Comparison of ENCODE assay signal across 1 cellular context in the genomic region with DNA sequence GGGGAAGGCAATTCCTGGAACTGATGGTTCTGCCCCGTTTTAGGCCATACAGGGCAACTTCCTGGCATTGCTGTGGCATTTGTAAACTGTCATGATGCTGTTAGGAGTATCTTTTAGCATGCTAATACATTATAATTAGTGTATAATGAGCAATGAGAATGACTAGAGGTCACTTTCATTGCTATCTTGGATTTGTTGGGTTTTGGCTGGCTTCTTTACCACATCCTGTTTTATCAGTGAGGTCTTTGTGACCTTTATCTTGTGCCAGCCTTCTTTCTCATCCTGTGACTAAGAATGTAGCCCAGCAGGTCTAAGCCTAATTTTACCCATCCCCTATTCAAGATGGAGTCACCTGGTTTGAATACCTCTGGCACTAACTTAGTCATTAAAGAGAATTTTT.
TF ChIP-seq lines count a peak whose summit lies in the region.

No MANE protein-coding gene starts in this region.

TF ChIP-seq in K562, 482 proteins besides CTCF, POLR2A, EP300 and RAD21 (continued from another document):
- TF ChIP-seq, protein P1, sequence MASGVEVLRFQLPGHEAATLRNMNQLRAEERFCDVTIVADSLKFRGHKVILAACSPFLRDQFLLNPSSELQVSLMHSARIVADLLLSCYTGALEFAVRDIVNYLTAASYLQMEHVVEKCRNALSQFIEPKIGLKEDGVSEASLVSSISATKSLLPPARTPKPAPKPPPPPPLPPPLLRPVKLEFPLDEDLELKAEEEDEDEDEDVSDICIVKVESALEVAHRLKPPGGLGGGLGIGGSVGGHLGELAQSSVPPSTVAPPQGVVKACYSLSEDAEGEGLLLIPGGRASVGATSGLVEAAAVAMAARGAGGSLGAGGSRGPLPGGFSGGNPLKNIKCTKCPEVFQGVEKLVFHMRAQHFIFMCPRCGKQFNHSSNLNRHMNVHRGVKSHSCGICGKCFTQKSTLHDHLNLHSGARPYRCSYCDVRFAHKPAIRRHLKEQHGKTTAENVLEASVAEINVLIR (CRISPR knock-in tag; IDR thresholded peaks at IDR 0.05), result no peak
- TF ChIP-seq ZNF589 (CRISPR knock-in tag; IDR thresholded peaks at IDR 0.05; ENCODE audit: low read depth) (peak; percentile 74), ARID1B (IDR thresholded peaks at IDR 0.05) (peak; percentile 42; the same call in 1 of the 2 replicates), KLF6 (CRISPR knock-in tag; IDR thresholded peaks at IDR 0.05; ENCODE audit: borderline replicate concordance) (peak; percentile 43; the same call in 1 of the 2 replicates), FOSL1 (tag; conservative IDR thresholded peaks at IDR 0.05) (peak; percentile 84), ZNF263 (CRISPR knock-in tag; IDR thresholded peaks at IDR 0.05; ENCODE audit: borderline replicate concordance) (no peak), TEAD4 (IDR thresholded peaks at IDR 0.05; ENCODE audit: low read length) (peak; percentile 47; the same call in 1 of the 2 replicates), TEAD4 (CRISPR knock-in tag; IDR thresholded peaks at IDR 0.05; ENCODE audit: borderline replicate concordance) (no peak), SOX6 (IDR thresholded peaks at IDR 0.05) (0 out of 2 replicates have a peak, but pooled peaks have one; percentile 22), SMAD4 (CRISPR knock-in tag; conservative IDR thresholded peaks at IDR 0.05) (no peak), JUND (IDR thresholded peaks at IDR 0.05; ENCODE audit: borderline replicate concordance, low read depth, low read length) (peak; percentile 24; the same call in 1 of the 2 replicates), JUND (tag; IDR thresholded peaks at IDR 0.05; ENCODE audit: borderline replicate concordance, low read depth, low read length) (no peak), ESRRA (IDR thresholded peaks at IDR 0.05; ENCODE audit: borderline replicate concordance, low read depth) (peak; percentile 72; the same call in 1 of the 2 replicates), SREBF1 (IDR thresholded peaks at IDR 0.05; ENCODE audit: borderline replicate concordance, low read depth, low read length) (no peak), NR2C2 (CRISPR knock-in tag; IDR thresholded peaks at IDR 0.05) (no peak), NR2C2 (tag; IDR thresholded peaks at IDR 0.05) (0 out of 2 replicates have a peak, but pooled peaks have one; percentile 14), RCOR1 (IDR thresholded peaks at IDR 0.05; ENCODE audit: borderline replicate concordance in 1 of 2, low read depth in 2 of 2, low read length in 2 of 2) (peak in 1 of 2 experiments; percentile 9; a peak in 1 of 4 replicates), ZNF239 (CRISPR knock-in tag; IDR thresholded peaks at IDR 0.05) (0 out of 2 replicates have a peak, but pooled peaks have one; percentile 6), GABPA (tag; conservative IDR thresholded peaks at IDR 0.05; ENCODE audit: low read depth) (peak; percentile 69), TRIM24 (IDR thresholded peaks at IDR 0.05) (0 out of 4 replicates have a peak, but pooled peaks of 1 of the 2 experiments have one; percentile 10), ZNF384 (IDR thresholded peaks at IDR 0.05; ENCODE audit: low read depth, low read length) (no peak), CBFA2T2 (conservative IDR thresholded peaks at IDR 0.05) (0 out of 2 replicates have a peak, but pooled peaks have one; percentile 23)
- TF ChIP-seq, protein P2, sequence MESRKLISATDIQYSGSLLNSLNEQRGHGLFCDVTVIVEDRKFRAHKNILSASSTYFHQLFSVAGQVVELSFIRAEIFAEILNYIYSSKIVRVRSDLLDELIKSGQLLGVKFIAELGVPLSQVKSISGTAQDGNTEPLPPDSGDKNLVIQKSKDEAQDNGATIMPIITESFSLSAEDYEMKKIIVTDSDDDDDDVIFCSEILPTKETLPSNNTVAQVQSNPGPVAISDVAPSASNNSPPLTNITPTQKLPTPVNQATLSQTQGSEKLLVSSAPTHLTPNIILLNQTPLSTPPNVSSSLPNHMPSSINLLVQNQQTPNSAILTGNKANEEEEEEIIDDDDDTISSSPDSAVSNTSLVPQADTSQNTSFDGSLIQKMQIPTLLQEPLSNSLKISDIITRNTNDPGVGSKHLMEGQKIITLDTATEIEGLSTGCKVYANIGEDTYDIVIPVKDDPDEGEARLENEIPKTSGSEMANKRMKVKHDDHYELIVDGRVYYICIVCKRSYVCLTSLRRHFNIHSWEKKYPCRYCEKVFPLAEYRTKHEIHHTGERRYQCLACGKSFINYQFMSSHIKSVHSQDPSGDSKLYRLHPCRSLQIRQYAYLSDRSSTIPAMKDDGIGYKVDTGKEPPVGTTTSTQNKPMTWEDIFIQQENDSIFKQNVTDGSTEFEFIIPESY (CRISPR knock-in tag; IDR thresholded peaks at IDR 0.05), result no peak
- TF ChIP-seq, protein P3, sequence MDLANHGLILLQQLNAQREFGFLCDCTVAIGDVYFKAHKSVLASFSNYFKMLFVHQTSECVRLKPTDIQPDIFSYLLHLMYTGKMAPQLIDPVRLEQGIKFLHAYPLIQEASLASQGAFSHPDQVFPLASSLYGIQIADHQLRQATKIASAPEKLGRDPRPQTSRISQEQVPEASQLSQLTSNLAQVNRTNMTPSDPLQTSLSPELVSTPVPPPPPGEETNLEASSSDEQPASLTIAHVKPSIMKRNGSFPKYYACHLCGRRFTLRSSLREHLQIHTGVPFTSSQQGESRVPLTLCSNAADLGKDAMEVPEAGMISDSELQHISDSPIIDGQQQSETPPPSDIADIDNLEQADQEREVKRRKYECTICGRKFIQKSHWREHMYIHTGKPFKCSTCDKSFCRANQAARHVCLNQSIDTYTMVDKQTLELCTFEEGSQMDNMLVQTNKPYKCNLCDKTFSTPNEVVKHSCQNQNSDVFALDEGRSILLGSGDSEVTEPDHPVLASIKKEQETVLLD (IDR thresholded peaks at IDR 0.05), result no peak
- TF ChIP-seq, protein P4, sequence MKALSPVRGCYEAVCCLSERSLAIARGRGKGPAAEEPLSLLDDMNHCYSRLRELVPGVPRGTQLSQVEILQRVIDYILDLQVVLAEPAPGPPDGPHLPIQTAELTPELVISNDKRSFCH (CRISPR knock-in tag; IDR thresholded peaks at IDR 0.05), result no peak
- TF ChIP-seq, protein P4 (tag; IDR thresholded peaks at IDR 0.05), result no peak
- TF ChIP-seq, protein P5, sequence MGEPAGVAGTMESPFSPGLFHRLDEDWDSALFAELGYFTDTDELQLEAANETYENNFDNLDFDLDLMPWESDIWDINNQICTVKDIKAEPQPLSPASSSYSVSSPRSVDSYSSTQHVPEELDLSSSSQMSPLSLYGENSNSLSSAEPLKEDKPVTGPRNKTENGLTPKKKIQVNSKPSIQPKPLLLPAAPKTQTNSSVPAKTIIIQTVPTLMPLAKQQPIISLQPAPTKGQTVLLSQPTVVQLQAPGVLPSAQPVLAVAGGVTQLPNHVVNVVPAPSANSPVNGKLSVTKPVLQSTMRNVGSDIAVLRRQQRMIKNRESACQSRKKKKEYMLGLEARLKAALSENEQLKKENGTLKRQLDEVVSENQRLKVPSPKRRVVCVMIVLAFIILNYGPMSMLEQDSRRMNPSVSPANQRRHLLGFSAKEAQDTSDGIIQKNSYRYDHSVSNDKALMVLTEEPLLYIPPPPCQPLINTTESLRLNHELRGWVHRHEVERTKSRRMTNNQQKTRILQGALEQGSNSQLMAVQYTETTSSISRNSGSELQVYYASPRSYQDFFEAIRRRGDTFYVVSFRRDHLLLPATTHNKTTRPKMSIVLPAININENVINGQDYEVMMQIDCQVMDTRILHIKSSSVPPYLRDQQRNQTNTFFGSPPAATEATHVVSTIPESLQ (CRISPR knock-in tag; IDR thresholded peaks at IDR 0.05), result no peak
